In genomic region chr10:81036257-81036656, GRCh38 we compare ENCODE assay signal across 12 cellular contexts.
DNase-seq lines count a peak whose midpoint lies in the region; ATAC-seq and TF ChIP-seq lines count a peak whose summit lies in the region.
"Had no signal": no experiment of that assay in that cellular context is flagged by ENCODE, and none has a peak within 500 bp of the region (broad histone marks: within the 10 kb centered on the region; RNA-seq: fewer than 3 reads in every experiment).

No MANE protein-coding gene starts in this region.

- no peak for DNase-seq in DMS53 (lab: John Stamatoyannopoulos, UW)
- no peak for DNase-seq in mesenteric fat pad (ENCODE audit: low spot score)
- no peak for DNase-seq in SKM-1 treated with dmso at 0.1 percent for 144 hours (lab: John Stamatoyannopoulos, UW; ENCODE audit: unreplicated experiment)
- no peak for DNase-seq in mesothelial cell of epicardium (ENCODE audit: low spot score in 2 of 2, unreplicated experiment in 2 of 2)
- DNase-seq: IMR-90, NCI-H1930, small intestine had no signal

- no peak overlapping the region for H3K4me3 Mint-ChIP-seq in mesothelial cell of epicardium
- H3K4me3 Mint-ChIP-seq: nephron had no signal

- ATAC-seq in GM18867 (IDR thresholded peaks at IDR 0.05; ENCODE audit: unreplicated experiment) (peak; percentile 78), GM21381 (IDR thresholded peaks at IDR 0.05; ENCODE audit: unreplicated experiment) (peak; percentile 76), HG02970 (IDR thresholded peaks at IDR 0.05; ENCODE audit: low FRiP score, unreplicated experiment) (peak; percentile 83), HG03565 (IDR thresholded peaks at IDR 0.05; ENCODE audit: unreplicated experiment) (peak; percentile 87)

- H3K27ac Mint-ChIP-seq in mesothelial cell of epicardium = no peak overlapping the region
- H3K27ac Mint-ChIP-seq: nephron had no signal

- TF ChIP-seq CTCF in mesothelial cell of epicardium (IDR thresholded peaks at IDR 0.05; ENCODE audit: unreplicated experiment) = no peak

- peaks cover 34% of the 10 kb centered on the region for H3K9me3 Mint-ChIP-seq in mesothelial cell of epicardium

- H3K36me3 Mint-ChIP-seq in mesothelial cell of epicardium = no peaks in the 10 kb centered on the region

- no peaks in the 10 kb centered on the region for H3K4me1 Mint-ChIP-seq in mesothelial cell of epicardium
- H3K4me1 Mint-ChIP-seq: nephron had no signal

- H3K27me3 Mint-ChIP-seq in mesothelial cell of epicardium (ENCODE audit: low read depth) = peaks cover 3% of the 10 kb centered on the region
